ENCODE assay signal across 13 cellular contexts in genomic region chr3:58293516-58293915, GRCh38.
"Had no signal": no experiment of that assay in that cellular context is flagged by ENCODE, and none has a peak within 500 bp of the region (broad histone marks: within the 10 kb centered on the region; RNA-seq: fewer than 3 reads in every experiment).

No MANE protein-coding gene starts in this region.

- H3K27ac ChIP-seq: esophagus muscularis mucosa, left lung, ovary, skin epidermis, stomach, transverse colon had no signal

- H3K27me3 ChIP-seq: esophagus muscularis mucosa, ovary, stomach, transverse colon had no signal

- H3K9me3 ChIP-seq: esophagus muscularis mucosa, ovary, stomach, transverse colon had no signal

- DNase-seq: activated CD4-positive, alpha-beta memory T cell treated with anti-CD3 and anti-CD28 coated beads for 36 hours; activated CD4-positive, alpha-beta T cell treated with anti-CD3 and anti-CD28 coated beads for 1 hour; activated naive CD8-positive, alpha-beta T cell treated with anti-CD3 and anti-CD28 coated beads, Interleukin-2, amount 10 ng/mL, durations not matched to agents 7 days and 5 days; activated T-cell treated with anti-CD3 and anti-CD28 coated beads, Interleukin-2, amount 50 U/mL, for 72 hours; glutamatergic neuron; left lung; mesenchymal stem cell; nephron progenitor cell; ovary; stomach; transverse colon had no signal

- H3K36me3 ChIP-seq: left lung, ovary had no signal

- H3K4me3 ChIP-seq: esophagus muscularis mucosa, left lung, ovary, skin epidermis, stomach, transverse colon had no signal

- H3K4me1 ChIP-seq: esophagus muscularis mucosa, left lung, stomach, transverse colon had no signal
